Comparison of ENCODE assay signal across 14 cellular contexts in the genomic region with DNA sequence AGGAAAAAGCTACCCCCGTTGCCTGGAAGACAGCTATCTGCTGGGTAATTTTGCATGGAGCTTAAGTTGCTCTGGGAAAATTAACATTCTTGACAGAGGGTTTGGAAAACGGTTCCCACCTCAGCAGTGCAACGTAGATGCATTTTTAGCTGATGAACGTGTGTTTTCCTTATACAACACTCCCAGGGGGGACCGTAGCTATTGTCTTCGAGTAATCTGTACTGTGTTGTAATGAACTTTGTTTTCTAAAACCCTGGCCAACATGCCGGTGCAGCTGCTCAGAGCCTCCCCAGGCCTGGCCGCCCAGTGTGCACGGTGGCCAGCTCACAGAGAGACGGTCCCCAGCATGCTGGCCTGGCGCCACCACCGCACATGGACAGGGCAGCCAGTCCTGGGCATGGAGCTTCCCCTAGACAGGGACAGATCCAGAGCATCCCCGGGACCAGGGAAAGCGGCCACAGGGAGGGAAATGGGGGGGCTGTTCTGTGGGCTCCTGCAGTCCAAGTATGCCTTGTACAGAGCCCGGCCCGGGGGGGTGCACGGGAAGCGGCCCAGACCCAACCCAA. TPM values are rescaled to one million over a fixed set of nuclear protein-coding genes. Genes with fewer than 3 reads are reported as not detected.
DNase-seq lines count a peak whose midpoint lies in the region; ATAC-seq and TF ChIP-seq lines count a peak whose summit lies in the region.
"Had no signal": no experiment of that assay in that cellular context is flagged by ENCODE, and none has a peak within 500 bp of the region (broad histone marks: within the 10 kb centered on the region; RNA-seq: fewer than 3 reads in every experiment).

No MANE protein-coding gene starts in this region.

- no peak overlapping the region for H3K4me3 Mint-ChIP-seq in activated naive CD8-positive, alpha-beta T cell treated with anti-CD3 and anti-CD28 coated beads for 36 hours
- H3K4me3 Mint-ChIP-seq: activated naive CD4-positive, alpha-beta T cell treated with anti-CD3 and anti-CD28 coated beads, Interleukin-2, amount 10 ng/mL, durations not matched to agents 7 days and 5 days had no signal

- 0 out of 2 replicates have a peak overlapping the region, but pooled peaks have one; percentile 21 for H3K9ac ChIP-seq in BLaER1

- no peak for ATAC-seq in GM18519 (IDR thresholded peaks at IDR 0.05; ENCODE audit: low FRiP score, unreplicated experiment)
- ATAC-seq: left lung had no signal

- WGBS in adipose tissue, 3 donors: 40 to 63% (median 44%) methylated on average over 18 of the region's 18 CpGs

- H3K27ac Mint-ChIP-seq in activated naive CD8-positive, alpha-beta T cell treated with anti-CD3 and anti-CD28 coated beads for 36 hours: no peak overlapping the region

- H3K36me3 ChIP-seq in BLaER1: no peaks in the 10 kb centered on the region
- H3K36me3 ChIP-seq in left ventricle myocardium inferior: no peaks in the 10 kb centered on the region
- H3K36me3 ChIP-seq: left lung had no signal

- H3K36me3 Mint-ChIP-seq in activated naive CD8-positive, alpha-beta T cell treated with anti-CD3 and anti-CD28 coated beads for 36 hours: no peaks in the 10 kb centered on the region
- H3K36me3 Mint-ChIP-seq: activated naive CD4-positive, alpha-beta T cell treated with anti-CD3 and anti-CD28 coated beads, Interleukin-2, amount 10 ng/mL, durations not matched to agents 7 days and 5 days had no signal

- no peaks in the 10 kb centered on the region for H3K4me1 Mint-ChIP-seq in activated naive CD8-positive, alpha-beta T cell treated with anti-CD3 and anti-CD28 coated beads for 36 hours

- intact Hi-C loops in left ventricle myocardium inferior (cut with micrococcal nuclease): loop anchor here (5.0 kb wide), 1 partner anchor 39 kb away; no protein-coding TSS in a partner anchor

- peaks cover 3% of the 10 kb centered on the region for H3K27me3 Mint-ChIP-seq in activated naive CD8-positive, alpha-beta T cell treated with anti-CD3 and anti-CD28 coated beads for 36 hours

- H3K27me3 ChIP-seq in BLaER1 (no peaks in the 10 kb centered on the region), left ventricle myocardium inferior (ENCODE audit: low read depth) (no peaks in the 10 kb centered on the region)

- no peak overlapping the region for H3K4me3 ChIP-seq in BLaER1
- H3K4me3 ChIP-seq in left ventricle myocardium inferior: peak overlapping the region; percentile 59
- no peak overlapping the region for H3K4me3 ChIP-seq in skeletal muscle cell (ENCODE audit: low read depth, low read length)
- H3K4me3 ChIP-seq: left lung had no signal

- H3K4me1 ChIP-seq in BLaER1: peaks cover 64% of the 10 kb centered on the region
- peaks cover 97% of the 10 kb centered on the region for H3K4me1 ChIP-seq in left ventricle myocardium inferior
- H3K4me1 ChIP-seq: left lung had no signal

- DNase-seq in left ventricle myocardium inferior (no peak), skeletal muscle cell (ENCODE audit: low read depth) (peak; percentile 78), GM10266 (ENCODE audit: extremely low spot score) (no peak), NCI-H2196 treated with DMSO at 0.1 percent for 48 hours (lab: John Stamatoyannopoulos, UW; ENCODE audit: unreplicated experiment) (no peak)
- DNase-seq in activated naive CD8-positive, alpha-beta T cell treated with anti-CD3 and anti-CD28 coated beads for 36 hours: no peak
- DNase-seq: activated naive CD4-positive, alpha-beta T cell treated with anti-CD3 and anti-CD28 coated beads, Interleukin-2, amount 10 ng/mL, durations not matched to agents 7 days and 5 days; NCI-H1092; stimulated activated CD4-positive, alpha-beta T cell treated with anti-CD3 and anti-CD28 coated beads, Interleukin-1b, Interleukin-23, amount 100 ng/mL, for 48 hours; T-helper 9 cell had no signal

- peak overlapping the region; percentile 65 for H3K27ac ChIP-seq in BLaER1
- peak overlapping the region; percentile 6 for H3K27ac ChIP-seq in adipose tissue (ENCODE audit: low read depth, low read length)
- peak overlapping the region; percentile 92 for H3K27ac ChIP-seq in left ventricle myocardium inferior (replicated peaks)
- H3K27ac ChIP-seq: left lung had no signal

- no peaks in the 10 kb centered on the region for H4K20me1 ChIP-seq in BLaER1

- peak overlapping the region; percentile 80 for H3K4me2 ChIP-seq in BLaER1

- H3K9me3 Mint-ChIP-seq in activated naive CD8-positive, alpha-beta T cell treated with anti-CD3 and anti-CD28 coated beads for 36 hours: no peaks in the 10 kb centered on the region
- H3K9me3 Mint-ChIP-seq: activated naive CD4-positive, alpha-beta T cell treated with anti-CD3 and anti-CD28 coated beads, Interleukin-2, amount 10 ng/mL, durations not matched to agents 7 days and 5 days had no signal

- no peaks in the 10 kb centered on the region for H3K9me3 ChIP-seq in BLaER1
- H3K9me3 ChIP-seq in left ventricle myocardium inferior (replicated peaks): no peaks in the 10 kb centered on the region
- H3K9me3 ChIP-seq: left lung had no signal

- TF ChIP-seq CTCF in left ventricle myocardium inferior (IDR thresholded peaks at IDR 0.05; ENCODE audit: borderline replicate concordance): no peak
- no peak for TF ChIP-seq CTCF in GM10266 (IDR thresholded peaks at IDR 0.05; ENCODE audit: control insufficient read depth, insufficient read depth, low read depth, missing control alignments)

RNA-seq across cellular contexts. Expression of gene TNNT3, which starts 2.2 kb away (rescaled TPM):
- polyA plus RNA-seq in adipose tissue: 10 to 100 TPM in 2 of 3 donors, 1 to 10 TPM in 1; 2.2 to 50.0 (median 12.7) TPM
- total RNA-seq in left ventricle myocardium inferior: 30.7 TPM
- under 1 TPM; 0.50 to 0.54 TPM for total RNA-seq in activated naive CD8-positive, alpha-beta T cell treated with anti-CD3 and anti-CD28 coated beads for 36 hours
- total RNA-seq: frontal cortex had no signal

RNA-seq across cellular contexts. Expression of gene MRPL23, which starts 25.5 kb away (rescaled TPM):
- 100 to 1,000 TPM in 1 of 3 donors, 10 to 100 TPM in 2; 55.4 to 119 (median 92.8) TPM for polyA plus RNA-seq in adipose tissue
- total RNA-seq in left ventricle myocardium inferior: 93.6 TPM
- 100 to 1,000 TPM; 148 to 151 TPM for total RNA-seq in activated naive CD8-positive, alpha-beta T cell treated with anti-CD3 and anti-CD28 coated beads for 36 hours

RNA-seq across cellular contexts. Expression of gene PRR33, which starts 30.0 kb away (rescaled TPM):
- under 1 TPM; 0.03 to 0.12 (median 0.11) TPM for polyA plus RNA-seq in adipose tissue
- total RNA-seq in left ventricle myocardium inferior: 2.4 TPM
- total RNA-seq in activated naive CD8-positive, alpha-beta T cell treated with anti-CD3 and anti-CD28 coated beads for 36 hours: under 1 TPM; 0.20 to 0.31 TPM
- total RNA-seq: frontal cortex, left lung had no signal

Comparison
In these comparisons a context has a peak if more than half of its experiments do, and no peak if none do; other contexts are left out.
1. H3K27ac ChIP-seq: peak in every context shown above with its lines; median percentile 92 in left ventricle myocardium inferior; 65 in BLaER1; 6 in adipose tissue.
2. RNA of gene TNNT3, which starts 2.2 kb away (total RNA-seq): 30.7 TPM in left ventricle myocardium inferior (single experiment); 0.50 to 0.54 TPM in activated naive CD8-positive, alpha-beta T cell treated with anti-CD3 and anti-CD28 coated beads for 36 hours; every median in the first group is over 10 times any median in the second.